Comparison of ENCODE assay signal across 11 cellular contexts in genomic region chr4:180060159-180060889, GRCh38.
DNase-seq lines count a peak whose midpoint lies in the region; TF ChIP-seq lines count a peak whose summit lies in the region.
"Had no signal": no experiment of that assay in that cellular context is flagged by ENCODE, and none has a peak within 500 bp of the region (broad histone marks: within the 10 kb centered on the region; RNA-seq: fewer than 3 reads in every experiment).

No MANE protein-coding gene starts in this region.

- peak overlapping the region; percentile 99 for H3K4me3 Mint-ChIP-seq in endothelial cell (ENCODE audit: unreplicated experiment)

- H3K4me1 Mint-ChIP-seq in endothelial cell (ENCODE audit: unreplicated experiment) = peaks cover 22% of the 10 kb centered on the region
- H3K4me1 Mint-ChIP-seq: central memory CD8-positive, alpha-beta T cell had no signal

- H3K27ac Mint-ChIP-seq in endothelial cell (ENCODE audit: unreplicated experiment) = no peak overlapping the region

- no peak for TF ChIP-seq CTCF in endothelial cell (IDR thresholded peaks at IDR 0.05; ENCODE audit: unreplicated experiment)
- peak; percentile 53 for TF ChIP-seq CTCF in retinal pigment epithelial cell (conservative IDR thresholded peaks at IDR 0.05; ENCODE audit: low read depth, low read length)

- no peaks in the 10 kb centered on the region for H3K9me3 Mint-ChIP-seq in endothelial cell (ENCODE audit: unreplicated experiment)

- peaks cover 7% of the 10 kb centered on the region for H3K27me3 Mint-ChIP-seq in endothelial cell (ENCODE audit: unreplicated experiment)

- H3K36me3 Mint-ChIP-seq in endothelial cell (ENCODE audit: low read depth, unreplicated experiment) = peaks cover 7% of the 10 kb centered on the region

- peak overlapping the region; percentile 77 for H3K4me3 ChIP-seq in retinal pigment epithelial cell (ENCODE audit: low read length)

- peak; percentile 0 for DNase-seq in NCI-H2029 treated with DMSO at 0.1 percent for 48 hours (lab: John Stamatoyannopoulos, UW)
- DNase-seq in NCI-H2029 (lab: John Stamatoyannopoulos, UW) = no peak
- DNase-seq in NCI-H69 (lab: John Stamatoyannopoulos, UW) = peak; percentile 81
- no peak for DNase-seq in endothelial cell (ENCODE audit: low spot score)
- DNase-seq in retinal pigment epithelial cell (ENCODE audit: low read depth) = no peak
- DNase-seq in germinal center (ENCODE audit: low spot score) = no peak
- no peak for DNase-seq in activated T-cell treated with anti-CD3 and anti-CD28 coated beads, Interleukin-2, amount 50 U/mL, for 48 hours
- DNase-seq in HuH-7 (ENCODE audit: low spot score) = no peak
- DNase-seq: activated CD4-positive, CD25-positive, alpha-beta regulatory T cell treated with anti-CD3 and anti-CD28 coated beads, Interleukin-2, amount 50 U/mL, for 72 hours; stimulated activated CD4-positive, alpha-beta T cell treated with anti-CD3 and anti-CD28 coated beads, Interleukin-1b, Interleukin-23, amount 100 ng/mL, for 48 hours had no signal

Comparison
In these comparisons a context has a peak if more than half of its experiments do, and no peak if none do; other contexts are left out.
1. DNase-seq: peak in NCI-H2029 treated with DMSO at 0.1 percent for 48 hours (single experiment) and NCI-H69 (single experiment); none in NCI-H2029 (single experiment), endothelial cell (single experiment), retinal pigment epithelial cell (single experiment), germinal center (single experiment), activated T-cell treated with anti-CD3 and anti-CD28 coated beads, Interleukin-2, amount 50 U/mL, for 48 hours (0 of 2) and HuH-7 (single experiment).